ENCODE assay signal across 13 cellular contexts in the genomic region with DNA sequence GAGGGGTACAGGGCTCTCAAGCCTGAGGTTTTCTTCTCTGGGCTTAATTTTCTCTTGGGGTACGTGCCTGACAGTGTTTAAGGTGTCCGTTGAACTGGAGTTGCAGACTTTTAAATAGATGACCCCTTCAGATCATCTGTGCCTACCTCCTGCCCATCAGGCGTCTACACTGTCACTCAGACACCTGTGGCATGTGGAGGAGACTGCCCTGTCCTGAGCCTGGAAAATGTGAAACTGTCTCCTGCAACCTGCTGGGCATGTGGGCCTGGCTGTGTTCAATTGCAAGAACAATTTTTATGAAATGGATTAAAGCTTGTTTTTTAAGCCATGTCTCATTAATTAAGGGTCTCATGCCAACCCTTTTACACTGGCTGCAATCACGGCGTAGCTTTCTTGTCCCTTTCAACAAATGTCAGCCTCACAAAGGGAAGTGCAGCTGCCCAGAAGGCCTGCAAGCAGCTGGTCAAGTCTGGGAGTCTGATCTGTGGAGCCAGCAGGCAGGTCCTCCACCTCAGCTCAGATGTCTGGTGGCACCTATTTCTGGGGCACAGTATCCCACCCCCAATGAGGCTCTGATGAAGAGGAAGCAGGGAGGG.
"Had no signal": no experiment of that assay in that cellular context is flagged by ENCODE, and none has a peak within 500 bp of the region (broad histone marks: within the 10 kb centered on the region; RNA-seq: fewer than 3 reads in every experiment).

No MANE protein-coding gene starts in this region.

- H3K4me3 Mint-ChIP-seq: activated CD4-positive, alpha-beta T cell treated with anti-CD3 and anti-CD28 coated beads for 36 hours; natural killer cell treated with Interleukin-12 subunit alpha and Interleukin-12 subunit beta and Interleukin-15 and Interleukin-18, amount 100 ng/mL, for 72 hours had no signal

- ATAC-seq: activated CD4-positive, alpha-beta T cell treated with anti-CD3 and anti-CD28 coated beads for 36 hours; mucosa of descending colon; natural killer cell treated with Interleukin-12 subunit alpha and Interleukin-12 subunit beta and Interleukin-15 and Interleukin-18, amount 100 ng/mL, for 72 hours; stimulated activated naive CD8-positive, alpha-beta T cell treated with anti-CD3 and anti-CD28 coated beads, Interleukin-15, Interleukin-2, amounts not matched to agents 100 U/mL and 50 U/mL, for 24 hours had no signal

- H3K36me3 ChIP-seq: breast epithelium had no signal

- H3K4me3 ChIP-seq: breast epithelium, esophagus squamous epithelium, mucosa of descending colon, sigmoid colon, thoracic aorta had no signal

- DNase-seq: activated CD4-positive, alpha-beta T cell treated with anti-CD3 and anti-CD28 coated beads for 36 hours; activated naive CD4-positive, alpha-beta T cell treated with anti-CD3 and anti-CD28 coated beads, Interleukin-2, amount 50 U/mL, for 16 hours; activated T-cell treated with anti-CD3 and anti-CD28 coated beads for 4 hours; esophagus squamous epithelium; foreskin fibroblast; mucosa of descending colon; sigmoid colon; stimulated activated CD4-positive, alpha-beta T cell treated with anti-CD3 and anti-CD28 coated beads, Interleukin-12 subunit alpha, Interleukin-12 subunit beta, amount 100 ng/mL, for 4 hours; stimulated activated naive CD8-positive, alpha-beta T cell treated with anti-CD3 and anti-CD28 coated beads, Interleukin-15, Interleukin-2, amounts not matched to agents 100 U/mL and 50 U/mL, for 24 hours had no signal

- H3K9me3 Mint-ChIP-seq: natural killer cell treated with Interleukin-12 subunit alpha and Interleukin-12 subunit beta and Interleukin-15 and Interleukin-18, amount 100 ng/mL, for 72 hours had no signal

- H3K27me3 ChIP-seq: breast epithelium, esophagus squamous epithelium, sigmoid colon had no signal

- H3K27ac Mint-ChIP-seq: activated CD4-positive, alpha-beta T cell treated with anti-CD3 and anti-CD28 coated beads for 36 hours; natural killer cell treated with Interleukin-12 subunit alpha and Interleukin-12 subunit beta and Interleukin-15 and Interleukin-18, amount 100 ng/mL, for 72 hours had no signal

- H3K4me1 ChIP-seq: breast epithelium had no signal

- H3K27ac ChIP-seq: breast epithelium, esophagus squamous epithelium, sigmoid colon, thoracic aorta had no signal

- H3K9me3 ChIP-seq: breast epithelium, esophagus squamous epithelium, mucosa of descending colon, sigmoid colon, thoracic aorta had no signal

- FAIRE-seq: endometrium had no signal

- H3K27me3 Mint-ChIP-seq: activated CD4-positive, alpha-beta T cell treated with anti-CD3 and anti-CD28 coated beads for 36 hours; natural killer cell treated with Interleukin-12 subunit alpha and Interleukin-12 subunit beta and Interleukin-15 and Interleukin-18, amount 100 ng/mL, for 72 hours had no signal
